ENCODE assay signal across 8 cellular contexts in the genomic region with DNA sequence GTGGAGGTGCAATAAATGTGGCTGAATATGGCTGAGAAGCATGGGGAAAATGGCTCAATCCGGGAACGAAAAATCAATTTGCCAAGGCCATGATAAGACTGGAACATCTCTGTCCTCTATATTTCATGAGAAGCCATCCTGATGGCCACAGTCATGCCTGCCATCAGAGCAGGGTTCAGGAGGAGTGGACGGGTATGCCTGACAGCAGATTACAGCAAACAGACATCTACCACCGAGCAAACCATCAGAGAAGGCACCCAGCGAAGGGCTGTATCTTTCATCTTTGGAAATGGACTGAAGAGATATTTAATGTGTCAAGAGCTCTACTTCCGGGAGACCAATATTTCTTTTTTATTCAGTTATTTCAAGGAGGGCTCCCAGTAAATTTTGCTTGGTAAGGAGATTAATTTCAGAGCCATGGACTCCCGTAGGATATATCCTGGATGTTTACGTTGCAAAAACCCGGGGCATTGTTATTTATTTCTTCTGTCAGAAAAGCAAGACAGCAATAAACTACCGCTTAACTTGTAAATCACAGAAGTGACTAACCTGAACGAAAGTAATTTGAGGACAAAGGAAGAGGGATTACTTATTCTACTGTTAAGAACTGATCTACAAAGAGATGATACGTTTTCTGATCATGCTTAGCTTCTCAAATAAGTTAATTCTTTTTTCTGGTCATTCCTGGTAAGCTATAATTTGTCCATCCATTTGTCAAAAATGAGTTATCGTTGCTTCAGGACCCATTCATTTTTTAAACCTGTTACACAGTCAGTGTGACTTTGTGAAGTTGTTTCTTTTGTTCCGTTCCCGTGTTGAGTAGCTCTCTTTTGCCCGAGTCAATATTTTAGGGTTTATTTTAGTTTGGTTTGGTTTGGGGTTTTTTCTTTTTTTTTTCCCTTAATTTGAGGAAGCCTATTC.
DNase-seq lines count a peak whose midpoint lies in the region; ATAC-seq and TF ChIP-seq lines count a peak whose summit lies in the region.

No MANE protein-coding gene starts in this region.

- H3F3A ChIP-seq in SK-N-SH (replicated peaks; ENCODE audit: insufficient read depth) = peaks cover 23% of the 10 kb centered on the region

- POLR2A ChIA-PET in SK-N-SH (lab: Yijun Ruan, JAX) = interaction anchor here (0.9 to 3.1 kb wide), 6 partner anchors 10 to 88 kb away, joined by 3 to 27 read pairs (median 10); a partner anchor contains a TSS

- no peak for TF ChIP-seq POLR2A in tibial nerve (IDR thresholded peaks at IDR 0.05)

- H3K9me3 ChIP-seq in SK-N-SH (no peaks in the 10 kb centered on the region), tibial nerve (no peaks in the 10 kb centered on the region)

- no peak for TF ChIP-seq RAD21 in SK-N-SH (IDR thresholded peaks at IDR 0.05; ENCODE audit: low read length)

- DNase-seq in SK-N-SH = peak; percentile 63
- peak; percentile 62 to 70 for DNase-seq in NCI-H526 (lab: John Stamatoyannopoulos, UW)
- DNase-seq in caudate nucleus (lab: John Stamatoyannopoulos, UW) = peak in 18 of 61 donors; percentile 13 to 63 (median 37)
- DNase-seq in medulla oblongata (ENCODE audit: extremely low spot score) = peak; percentile 70
- DNase-seq in tibial nerve (ENCODE audit: low spot score in 2 of 2) = no peak

- H3K4me1 ChIP-seq in SK-N-SH (ENCODE audit: control insufficient read depth in 1 of 2, insufficient read depth in 2 of 2, low read depth in 1 of 2, low read length in 1 of 2) (peaks cover 21 to 40% of the 10 kb centered on the region in 2 experiments), tibial nerve (peaks cover 0 to 20% (median 6%) of the 10 kb centered on the region in 4 donors)

- H3K4me2 ChIP-seq in SK-N-SH = peak overlapping the region; percentile 77

- TF ChIP-seq CTCF in SK-N-SH (IDR thresholded peaks at IDR 0.05) = no peak
- no peak for TF ChIP-seq CTCF in tibial nerve (IDR thresholded peaks at IDR 0.05)

- H3K27me3 ChIP-seq in SK-N-SH (ENCODE audit: insufficient read depth) = no peaks in the 10 kb centered on the region
- no peaks in the 10 kb centered on the region for H3K27me3 ChIP-seq in tibial nerve

- H3K9me2 ChIP-seq in SK-N-SH = no peaks in the 10 kb centered on the region

- CTCF ChIA-PET in SK-N-SH (lab: Yijun Ruan, JAX) = interaction anchor here (0.6 to 5.0 kb wide), 7 partner anchors 9 to 98 kb away, joined by 3 to 41 read pairs (median 4); no protein-coding TSS in a partner anchor

- TF ChIP-seq EP300 in SK-N-SH (IDR thresholded peaks at IDR 0.05; ENCODE audit: borderline replicate concordance in 1 of 2, low read depth in 1 of 2, low read length in 1 of 2) (no peak), tibial nerve (IDR thresholded peaks at IDR 0.05) (no peak)

- H3K27ac ChIP-seq in SK-N-SH (ENCODE audit: low read depth in 2 of 2, low read length in 1 of 2) = peak overlapping the region; percentile 78 to 98
- H3K27ac ChIP-seq in caudate nucleus (ENCODE audit: low read depth, low read length) = peak overlapping the region; percentile 100
- peak overlapping the region; percentile 59 to 88 (median 85) for H3K27ac ChIP-seq in tibial nerve

- H4K20me1 ChIP-seq in SK-N-SH (ENCODE audit: insufficient read depth) = no peaks in the 10 kb centered on the region

- H3K36me3 ChIP-seq in SK-N-SH (replicated peaks in 1 of 2; ENCODE audit: control insufficient read depth in 1 of 2, insufficient read depth in 2 of 2, low read length in 1 of 2) (no peaks in the 10 kb centered on the region), tibial nerve (no peaks in the 10 kb centered on the region)

- peak overlapping the region; percentile 33 to 58; a peak in 3 of 4 replicates for H3K4me3 ChIP-seq in SK-N-SH (ENCODE audit: low read depth in 2 of 2, low read length in 1 of 2)
- H3K4me3 ChIP-seq in tibial nerve = peak overlapping the region; percentile 18 to 54 (median 38)

- no peaks in the 10 kb centered on the region for H3K79me2 ChIP-seq in SK-N-SH (ENCODE audit: insufficient read depth)

- peak overlapping the region; percentile 95 for H2AFZ ChIP-seq in SK-N-SH (ENCODE audit: low read depth)

- H3K9ac ChIP-seq in SK-N-SH = peak overlapping the region; percentile 79

- ATAC-seq in SK-N-SH treated with all-trans-retinoic acid at 6 μM for 48 hours (no peak; the same call in 2 of the 3 replicates), HG02678 (IDR thresholded peaks at IDR 0.05; ENCODE audit: unreplicated experiment) (no peak), HG03460 (IDR thresholded peaks at IDR 0.05; ENCODE audit: unreplicated experiment) (no peak)

- WGBS in SK-N-SH (ENCODE audit: low lambda C conversion rate) = 25% methylated on average over 15 of the region's 16 CpGs
- 15 to 17% methylated on average over 16 of the region's 16 CpGs for WGBS in tibial nerve, 2 donors

TF ChIP-seq in SK-N-SH, 30 proteins besides CTCF, POLR2A, EP300 and RAD21:
- TF ChIP-seq, protein P1, sequence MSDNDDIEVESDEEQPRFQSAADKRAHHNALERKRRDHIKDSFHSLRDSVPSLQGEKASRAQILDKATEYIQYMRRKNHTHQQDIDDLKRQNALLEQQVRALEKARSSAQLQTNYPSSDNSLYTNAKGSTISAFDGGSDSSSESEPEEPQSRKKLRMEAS (IDR thresholded peaks at IDR 0.05; ENCODE audit: low read depth) = no peak
- TF ChIP-seq, protein P2, sequence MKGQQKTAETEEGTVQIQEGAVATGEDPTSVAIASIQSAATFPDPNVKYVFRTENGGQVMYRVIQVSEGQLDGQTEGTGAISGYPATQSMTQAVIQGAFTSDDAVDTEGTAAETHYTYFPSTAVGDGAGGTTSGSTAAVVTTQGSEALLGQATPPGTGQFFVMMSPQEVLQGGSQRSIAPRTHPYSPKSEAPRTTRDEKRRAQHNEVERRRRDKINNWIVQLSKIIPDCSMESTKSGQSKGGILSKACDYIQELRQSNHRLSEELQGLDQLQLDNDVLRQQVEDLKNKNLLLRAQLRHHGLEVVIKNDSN (IDR thresholded peaks at IDR 0.05; ENCODE audit: borderline replicate concordance, low read depth) = no peak
- TF ChIP-seq FOXJ3 (CRISPR knock-in tag; IDR thresholded peaks at IDR 0.05) (no peak), GATA2 (CRISPR knock-in tag; IDR thresholded peaks at IDR 0.05) (no peak), SIN3A (IDR thresholded peaks at IDR 0.05; ENCODE audit: borderline replicate concordance, low read depth, low read length) (no peak)
- TF ChIP-seq, protein P3, sequence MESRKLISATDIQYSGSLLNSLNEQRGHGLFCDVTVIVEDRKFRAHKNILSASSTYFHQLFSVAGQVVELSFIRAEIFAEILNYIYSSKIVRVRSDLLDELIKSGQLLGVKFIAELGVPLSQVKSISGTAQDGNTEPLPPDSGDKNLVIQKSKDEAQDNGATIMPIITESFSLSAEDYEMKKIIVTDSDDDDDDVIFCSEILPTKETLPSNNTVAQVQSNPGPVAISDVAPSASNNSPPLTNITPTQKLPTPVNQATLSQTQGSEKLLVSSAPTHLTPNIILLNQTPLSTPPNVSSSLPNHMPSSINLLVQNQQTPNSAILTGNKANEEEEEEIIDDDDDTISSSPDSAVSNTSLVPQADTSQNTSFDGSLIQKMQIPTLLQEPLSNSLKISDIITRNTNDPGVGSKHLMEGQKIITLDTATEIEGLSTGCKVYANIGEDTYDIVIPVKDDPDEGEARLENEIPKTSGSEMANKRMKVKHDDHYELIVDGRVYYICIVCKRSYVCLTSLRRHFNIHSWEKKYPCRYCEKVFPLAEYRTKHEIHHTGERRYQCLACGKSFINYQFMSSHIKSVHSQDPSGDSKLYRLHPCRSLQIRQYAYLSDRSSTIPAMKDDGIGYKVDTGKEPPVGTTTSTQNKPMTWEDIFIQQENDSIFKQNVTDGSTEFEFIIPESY (IDR thresholded peaks at IDR 0.05; ENCODE audit: borderline replicate concordance, low read depth) = no peak

TF ChIP-seq in SK-N-SH treated with all-trans-retinoic acid at 6 μM for 48 hours, 23 proteins besides CTCF, POLR2A, EP300 and RAD21:
- TF ChIP-seq ZNF565 (CRISPR knock-in tag; conservative IDR thresholded peaks at IDR 0.05; ENCODE audit: low read depth) (no peak), ZC3H10 (CRISPR knock-in tag; IDR thresholded peaks at IDR 0.05) (no peak), TCF4 (CRISPR knock-in tag; IDR thresholded peaks at IDR 0.05; ENCODE audit: borderline replicate concordance) (no peak), ARNTL (CRISPR knock-in tag; IDR thresholded peaks at IDR 0.05; ENCODE audit: borderline replicate concordance, low read depth) (no peak), ISL1 (CRISPR knock-in tag; IDR thresholded peaks at IDR 0.05) (no peak)
- TF ChIP-seq, protein P4, sequence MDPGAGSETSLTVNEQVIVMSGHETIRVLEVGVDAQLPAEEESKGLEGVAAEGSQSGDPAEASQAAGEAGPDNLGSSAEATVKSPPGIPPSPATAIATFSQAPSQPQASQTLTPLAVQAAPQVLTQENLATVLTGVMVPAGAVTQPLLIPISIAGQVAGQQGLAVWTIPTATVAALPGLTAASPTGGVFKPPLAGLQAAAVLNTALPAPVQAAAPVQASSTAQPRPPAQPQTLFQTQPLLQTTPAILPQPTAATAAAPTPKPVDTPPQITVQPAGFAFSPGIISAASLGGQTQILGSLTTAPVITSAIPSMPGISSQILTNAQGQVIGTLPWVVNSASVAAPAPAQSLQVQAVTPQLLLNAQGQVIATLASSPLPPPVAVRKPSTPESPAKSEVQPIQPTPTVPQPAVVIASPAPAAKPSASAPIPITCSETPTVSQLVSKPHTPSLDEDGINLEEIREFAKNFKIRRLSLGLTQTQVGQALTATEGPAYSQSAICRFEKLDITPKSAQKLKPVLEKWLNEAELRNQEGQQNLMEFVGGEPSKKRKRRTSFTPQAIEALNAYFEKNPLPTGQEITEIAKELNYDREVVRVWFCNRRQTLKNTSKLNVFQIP (CRISPR knock-in tag; IDR thresholded peaks at IDR 0.05; ENCODE audit: borderline replicate concordance, low read depth) = no peak

Comparison
In these comparisons a context has a peak if more than half of its experiments do, and no peak if none do; other contexts are left out.
1. DNase-seq: peak in SK-N-SH (single experiment), NCI-H526 (2 of 2) and medulla oblongata (single experiment); none in tibial nerve (0 of 2).
2. Peak in every context shown above with its lines, with median percentiles within 50 percentile points of each other: H3K27ac ChIP-seq.